In the genomic region with DNA sequence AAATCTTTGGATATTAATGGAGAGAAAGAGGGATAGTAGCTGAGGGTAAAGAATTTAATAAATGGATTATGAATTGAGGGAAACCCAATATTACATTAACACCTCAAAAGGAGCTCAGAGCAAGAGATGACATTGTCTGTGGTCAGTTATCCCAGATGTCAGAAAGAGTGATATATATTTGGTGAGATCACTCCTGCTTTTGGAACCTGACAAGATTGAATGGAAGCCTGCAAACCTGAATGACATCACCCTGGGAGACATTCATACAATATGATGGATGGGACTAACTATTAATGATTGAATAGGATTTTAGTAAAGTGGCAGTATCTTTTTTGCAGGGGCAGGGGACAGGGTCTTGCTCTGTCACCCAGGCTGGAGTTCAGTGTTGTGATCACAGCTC, we compare ENCODE assay signal across 40 cellular contexts. TPM values are rescaled to one million over a fixed set of nuclear protein-coding genes. Genes with fewer than 3 reads are reported as not detected.
DNase-seq lines count a peak whose midpoint lies in the region; ATAC-seq, FAIRE-seq and TF ChIP-seq lines count a peak whose summit lies in the region.
"Had no signal": no experiment of that assay in that cellular context is flagged by ENCODE, and none has a peak within 500 bp of the region (broad histone marks: within the 10 kb centered on the region; RNA-seq: fewer than 3 reads in every experiment).

No MANE protein-coding gene starts in this region.

- BruUV-seq in K562 (replicated peaks; lab: Mats Ljungman, UMichigan), result no TSS peak

- ATAC-seq in K562, result no peak
- ATAC-seq: A549; CD8-positive, alpha-beta T cell had no signal

- no peak for TF ChIP-seq EP300 in K562 (IDR thresholded peaks at IDR 0.05; ENCODE audit: low read length)

- peaks cover 9% of the 10 kb centered on the region for H3K9me3 ChIP-seq in K562 (replicated peaks; ENCODE audit: control insufficient read depth, insufficient read depth, low read depth, low read length)
- H3K9me3 ChIP-seq: BE2C had no signal

- DNase-seq in HEK293T (ENCODE audit: extremely low spot score), result no peak
- DNase-seq in K562 (ENCODE audit: extremely low read depth in 1 of 4, low spot score in 3 of 4), result no peak
- peak; percentile 6 for DNase-seq in kidney glomerular epithelial cell (lab: John Stamatoyannopoulos, UW)
- peak; percentile 28 for DNase-seq in kidney tubule cell (ENCODE audit: low spot score)
- DNase-seq in cerebellar cortex (ENCODE audit: low spot score), result no peak
- DNase-seq in NCI-H2081 treated with DMSO at 0.1 percent for 48 hours (lab: John Stamatoyannopoulos, UW), result no peak
- no peak for DNase-seq in LoVo (ENCODE audit: low spot score)
- no peak for DNase-seq in T-helper 9 cell
- DNase-seq: 8988T; ACHN; AML-193; BE2C; C1 segment of cervical spinal cord; Caco-2; Calu3; CD4-positive, alpha-beta memory T cell; CD4-positive, alpha-beta T cell; CD4-positive, CD25-positive, alpha-beta regulatory T cell; CD8-positive, alpha-beta memory T cell; CD8-positive, alpha-beta T cell; COR-L47; DMS 273 treated with DMSO at 0.1 percent for 48 hours; DMS153; DMS53; DMS79; DMS79 treated with DMSO at 0.1 percent for 48 hours; DND-41; EL had no signal

- no peaks in the 10 kb centered on the region for H3K9me1 ChIP-seq in K562 (ENCODE audit: control insufficient read depth, insufficient read depth, low read length)

- CTCF ChIA-PET in HEK293T (lab: Yijun Ruan, JAX), result no interaction called here
- CTCF ChIA-PET in K562 (lab: Yijun Ruan, JAX; ENCODE audit: low intra/inter-chr PET ratio), result no interaction called here

- FAIRE-seq in K562 (lab: Jason Lieb, UNC), result no peak
- FAIRE-seq: A204.1, A549, D721Med had no signal

- no peaks in the 10 kb centered on the region for H4K20me1 ChIP-seq in K562 (replicated peaks; ENCODE audit: control insufficient read depth, insufficient read depth, low read length)
- H4K20me1 ChIP-seq: BLaER1; BLaER1 treated with 17β-estradiol and CSF1 and Interleukin-3, amounts not matched to agents 10 nM and 100 nM had no signal

- H3K79me2 ChIP-seq in K562 (ENCODE audit: control insufficient read depth, insufficient read depth, low read length), result no peaks in the 10 kb centered on the region

- no peaks in the 10 kb centered on the region for H3K4me1 ChIP-seq in K562 (replicated peaks in 1 of 2; ENCODE audit: control insufficient read depth in 2 of 2, insufficient read depth in 2 of 2, low read length in 2 of 2)
- H3K4me1 ChIP-seq: A549; BE2C; BLaER1; BLaER1 treated with 17β-estradiol and CSF1 and Interleukin-3, amounts not matched to agents 10 nM and 100 nM; Caco-2 had no signal

- no peaks in the 10 kb centered on the region for H3K27me3 ChIP-seq in K562 (ENCODE audit: control insufficient read depth in 2 of 2, insufficient read depth in 2 of 2, low read length in 2 of 2)
- H3K27me3 ChIP-seq: BE2C; BLaER1; BLaER1 treated with 17β-estradiol and CSF1 and Interleukin-3, amounts not matched to agents 10 nM and 100 nM had no signal

- H3K4me2 ChIP-seq in K562 (ENCODE audit: insufficient read depth, low read length), result no peak overlapping the region
- H3K4me2 ChIP-seq: A549; BLaER1; BLaER1 treated with 17β-estradiol and CSF1 and Interleukin-3, amounts not matched to agents 10 nM and 100 nM had no signal

- no peak overlapping the region for H3K27ac ChIP-seq in K562 (ENCODE audit: extremely low read depth, low read depth, low read length)
- H3K27ac ChIP-seq: 22Rv1; A549; BLaER1; BLaER1 treated with 17β-estradiol and CSF1 and Interleukin-3, amounts not matched to agents 10 nM and 100 nM; C4-2B had no signal

- in situ Hi-C loops in K562 (cut with MboI), result no loop called here

- no peak for TF ChIP-seq CTCF in K562 (IDR thresholded peaks at IDR 0.05 in 2 of 3, conservative IDR thresholded peaks at IDR 0.05 in 1 of 3; ENCODE audit: insufficient read depth in 2 of 3, low read depth in 1 of 3, low read length in 3 of 3)

- H2AFZ ChIP-seq in K562 (ENCODE audit: low read depth, low read length), result no peak overlapping the region

- TF ChIP-seq RAD21 in K562 (CRISPR knock-in tag; conservative IDR thresholded peaks at IDR 0.05 in 1 of 2, IDR thresholded peaks at IDR 0.05 in 1 of 2), result no peak

- no peaks in the 10 kb centered on the region for H3K36me3 ChIP-seq in K562 (ENCODE audit: control insufficient read depth, insufficient read depth, low read length)
- H3K36me3 ChIP-seq: BE2C, BLaER1 had no signal

- H3K4me3 ChIP-seq in K562, result no peak overlapping the region
- H3K4me3 ChIP-seq: A549; BLaER1; BLaER1 treated with 17β-estradiol and CSF1 and Interleukin-3, amounts not matched to agents 10 nM and 100 nM had no signal

- POLR2A ChIA-PET in HEK293T (lab: Yijun Ruan, JAX), result no interaction called here
- POLR2A ChIA-PET in K562 (lab: Yijun Ruan, JAX), result interaction anchor here (0.7 to 0.8 kb wide), 3 partner anchors 11 to 388 kb away, joined by 3 to 4 read pairs (median 3); no protein-coding TSS in a partner anchor

- TF ChIP-seq POLR2A in K562 (conservative IDR thresholded peaks at IDR 0.05), result no peak

- H3K9ac ChIP-seq in K562 (ENCODE audit: insufficient read depth in 1 of 2, low read depth in 2 of 2, low read length in 2 of 2), result no peak overlapping the region
- H3K9ac ChIP-seq: BLaER1; BLaER1 treated with 17β-estradiol and CSF1 and Interleukin-3, amounts not matched to agents 10 nM and 100 nM had no signal

- intact Hi-C loops in K562 (cut with micrococcal nuclease), result no loop called here

TF ChIP-seq in HEK293T, 16 proteins besides CTCF, POLR2A, EP300 and RAD21 (continues in another document):
- no peak for TF ChIP-seq BHLHE40 (IDR thresholded peaks at IDR 0.05; ENCODE audit: borderline replicate concordance)

TF ChIP-seq in K562, 482 proteins besides CTCF, POLR2A, EP300 and RAD21 (continues in another document):
- TF ChIP-seq ZC3H4 (CRISPR knock-in tag; IDR thresholded peaks at IDR 0.05; ENCODE audit: borderline replicate concordance), result no peak
- peak; percentile 54; the same call in 1 of the 2 replicates for TF ChIP-seq MEF2A (IDR thresholded peaks at IDR 0.05; ENCODE audit: control insufficient read depth, low read depth, low read length)
- no peak for TF ChIP-seq ZNF76 (CRISPR knock-in tag; IDR thresholded peaks at IDR 0.05; ENCODE audit: borderline replicate concordance)

RNA-seq across cellular contexts. Expression of gene IFI6, which starts 6.8 kb away (rescaled TPM):
- 0.67 TPM in 1 of 2 replicates, not detected in the other for total RNA-seq in K562 (2011; cell fraction: chromatin; rRNA removed; ENCODE audit: low replicate concordance)
- total RNA-seq in K562 (2011; cell fraction: nucleolus; rRNA removed), result 2.6 and 3.8 TPM in 2 replicates
- 1.1 and 2.4 TPM in 2 replicates for total RNA-seq in K562 (2011; cell fraction: nucleoplasm; rRNA removed)
- total RNA-seq in K562 (2014; rRNA removed) (4.5 and 4.7 TPM in 2 replicates), K562 (2014; rRNA removed; fragmentation: Illumina TruSeq; extraction: Trizol) (0.99 and 1.0 TPM in 2 replicates), K562 (2015; rRNA removed; fragmentation: Illumina TruSeq; extraction: Trizol) (1.6 and 2.2 TPM in 2 replicates), K562 (2021) (3.8 and 5.0 TPM in 2 replicates)
- polyA plus RNA-seq in K562 (2011; rRNA removed) (2.0 and 2.7 TPM in 2 replicates), K562 (2014; fragmentation: Illumina TruSeq; extraction: Trizol) (2.4 and 2.9 TPM in 2 replicates), K562 (2014; fragmentation: Nextera tagmentation; extraction: Ambion mirVana) (under 1 TPM; 0.17 to 0.76 TPM), K562 (2014; rRNA removed) (4.0 and 4.4 TPM in 2 replicates)
- 3.4 and 3.9 TPM in 2 replicates for polyA plus RNA-seq in K562 (2011; cell fraction: cytosol; rRNA removed)
- polyA plus RNA-seq in K562 (2011; cell fraction: nucleus; rRNA removed), result 0.55 and 1.0 TPM in 2 replicates
- 8.1 and 10.3 TPM in 2 replicates for polyA plus RNA-seq in K562 (2012)
- polyA minus RNA-seq in K562 (2011; rRNA and poly(A)+ RNA removed), result 0.60 TPM in 1 of 2 replicates, not detected in the other
- 1.4 and 2.8 TPM in 2 replicates for polyA minus RNA-seq in K562 (2011; cell fraction: cytosol; rRNA and poly(A)+ RNA removed)
- not detected in 2 replicates for polyA minus RNA-seq in K562 (2011; cell fraction: nucleus; rRNA and poly(A)+ RNA removed)

RNA-seq across cellular contexts. Expression of gene FGR, which starts 43.8 kb away (rescaled TPM):
- not detected in 2 replicates for total RNA-seq in K562 (2011; cell fraction: chromatin; rRNA removed; ENCODE audit: low replicate concordance)
- not detected in 2 replicates for total RNA-seq in K562 (2011; cell fraction: nucleolus; rRNA removed)
- total RNA-seq in K562 (2011; cell fraction: nucleoplasm; rRNA removed), result not detected in 2 replicates
- total RNA-seq in K562 (2014; rRNA removed) (not detected in 2 replicates), K562 (2014; rRNA removed; fragmentation: Illumina TruSeq; extraction: Trizol) (not detected in 2 replicates), K562 (2015; rRNA removed; fragmentation: Illumina TruSeq; extraction: Trizol) (not detected in 2 replicates), K562 (2021) (0.11 and 0.38 TPM in 2 replicates)
- polyA plus RNA-seq in K562 (2011; rRNA removed) (0.04 TPM in 1 of 2 replicates, not detected in the other), K562 (2014; fragmentation: Illumina TruSeq; extraction: Trizol) (not detected in 2 replicates), K562 (2014; fragmentation: Nextera tagmentation; extraction: Ambion mirVana) (not detected), K562 (2014; rRNA removed) (not detected in 2 replicates)
- 0.06 TPM in 1 of 2 replicates, not detected in the other for polyA plus RNA-seq in K562 (2011; cell fraction: cytosol; rRNA removed)
- polyA plus RNA-seq in K562 (2011; cell fraction: nucleus; rRNA removed), result 0.20 TPM in 1 of 2 replicates, not detected in the other
- polyA plus RNA-seq in K562 (2012), result not detected in 2 replicates
- not detected in 2 replicates for polyA minus RNA-seq in K562 (2011; rRNA and poly(A)+ RNA removed)
- polyA minus RNA-seq in K562 (2011; cell fraction: cytosol; rRNA and poly(A)+ RNA removed), result not detected in 2 replicates
- polyA minus RNA-seq in K562 (2011; cell fraction: nucleus; rRNA and poly(A)+ RNA removed), result not detected in 2 replicates
- total RNA-seq: A172, A673, Caco-2, Calu3, Daoy had no signal
- polyA plus RNA-seq: A549, AG04450, BJ had no signal

RNA-seq across cellular contexts. Expression of gene FAM76A, which starts 47.0 kb away (rescaled TPM):
- total RNA-seq in K562 (2011; cell fraction: chromatin; rRNA removed; ENCODE audit: low replicate concordance), result 12.3 and 13.2 TPM in 2 replicates
- total RNA-seq in K562 (2011; cell fraction: nucleolus; rRNA removed), result 6.0 and 6.4 TPM in 2 replicates
- 10.6 and 13.1 TPM in 2 replicates for total RNA-seq in K562 (2011; cell fraction: nucleoplasm; rRNA removed)
- total RNA-seq in K562 (2014; rRNA removed) (14.3 and 14.6 TPM in 2 replicates), K562 (2014; rRNA removed; fragmentation: Illumina TruSeq; extraction: Trizol) (13.0 and 16.4 TPM in 2 replicates), K562 (2015; rRNA removed; fragmentation: Illumina TruSeq; extraction: Trizol) (11.9 and 13.1 TPM in 2 replicates), K562 (2021) (10.8 and 12.4 TPM in 2 replicates)
- polyA plus RNA-seq in K562 (2011; rRNA removed) (9.7 and 11.0 TPM in 2 replicates), K562 (2014; fragmentation: Illumina TruSeq; extraction: Trizol) (7.8 and 11.3 TPM in 2 replicates), K562 (2014; fragmentation: Nextera tagmentation; extraction: Ambion mirVana) (10 to 100 TPM in 1 of 2 experiments, 1 to 10 TPM in 1; 9.5 to 14.6 TPM), K562 (2014; rRNA removed) (11.4 and 13.6 TPM in 2 replicates)
- polyA plus RNA-seq in K562 (2011; cell fraction: cytosol; rRNA removed), result 2.8 and 5.7 TPM in 2 replicates
- polyA plus RNA-seq in K562 (2011; cell fraction: nucleus; rRNA removed), result 8.8 and 11.1 TPM in 2 replicates
- polyA plus RNA-seq in K562 (2012), result 7.7 and 8.6 TPM in 2 replicates
- polyA minus RNA-seq in K562 (2011; rRNA and poly(A)+ RNA removed), result 14.6 and 19.8 TPM in 2 replicates
- polyA minus RNA-seq in K562 (2011; cell fraction: cytosol; rRNA and poly(A)+ RNA removed), result 2.8 and 12.1 TPM in 2 replicates
- 5.1 and 11.2 TPM in 2 replicates for polyA minus RNA-seq in K562 (2011; cell fraction: nucleus; rRNA and poly(A)+ RNA removed)

Comparison
In these comparisons a context has a peak if more than half of its experiments do, and no peak if none do; other contexts are left out.
1. DNase-seq: peak in kidney glomerular epithelial cell (single experiment) and kidney tubule cell (single experiment); none in HEK293T (single experiment), K562 (0 of 4), cerebellar cortex (single experiment), NCI-H2081 treated with DMSO at 0.1 percent for 48 hours (single experiment), LoVo (single experiment) and T-helper 9 cell (single experiment).